1 cellular context compared by ENCODE assay signal in genomic region chr7:11492307-11492706, GRCh38.
TF ChIP-seq lines count a peak whose summit lies in the region.

No MANE protein-coding gene starts in this region.

TF ChIP-seq in endothelial cell of umbilical vein, 7 proteins besides CTCF, POLR2A, EP300 and RAD21 (continued from another document):
- TF ChIP-seq MAX (IDR thresholded peaks at IDR 0.05; ENCODE audit: insufficient read depth, insufficient read length), result no peak
- TF ChIP-seq FOS (IDR thresholded peaks at IDR 0.05; ENCODE audit: borderline replicate concordance, insufficient read depth, low read length), result peak; percentile 32
